18 cellular contexts compared by ENCODE assay signal in the genomic region with DNA sequence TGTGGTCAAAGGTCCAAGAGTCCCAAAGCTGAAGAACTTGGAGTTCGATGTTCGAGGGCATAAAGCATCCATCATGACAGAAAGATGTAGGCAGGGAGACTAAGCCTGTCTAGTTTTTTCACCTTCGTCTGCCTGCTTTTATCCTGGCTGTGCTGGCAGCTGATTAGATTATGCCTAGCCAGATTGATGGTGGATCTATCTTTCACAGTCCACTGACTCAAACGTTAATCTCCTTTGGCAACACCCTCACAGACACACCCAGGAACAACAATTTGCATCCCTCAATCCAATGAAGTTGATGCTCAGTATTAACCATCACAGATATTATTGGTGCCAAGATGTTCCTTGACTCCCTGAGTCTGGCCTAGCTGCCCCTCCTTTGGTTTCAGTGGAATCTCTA.
"Had no signal": no experiment of that assay in that cellular context is flagged by ENCODE, and none has a peak within 500 bp of the region (broad histone marks: within the 10 kb centered on the region; RNA-seq: fewer than 3 reads in every experiment).

No MANE protein-coding gene starts in this region.

- H3K4me1 ChIP-seq: gastrocnemius medialis, upper lobe of left lung had no signal

- H3K4me3 ChIP-seq: cardiac muscle cell, gastrocnemius medialis, left lung, thoracic aorta, upper lobe of left lung had no signal

- DNase-seq: activated CD4-positive, alpha-beta T cell treated with anti-CD3 and anti-CD28 coated beads, Interleukin-2, amount 10 ng/mL, durations not matched to agents 7 days and 5 days; activated CD8-positive, alpha-beta memory T cell treated with anti-CD3 and anti-CD28 coated beads, Interleukin-2, amount 50 U/mL, for 48 hours; activated CD8-positive, alpha-beta T cell treated with anti-CD3 and anti-CD28 coated beads, Interleukin-2, amount 10 ng/mL, durations not matched to agents 7 days and 5 days; activated effector memory CD4-positive, alpha-beta T cell treated with anti-CD3 and anti-CD28 coated beads, Interleukin-2, amount 50 U/mL, for 16 hours; activated naive CD4-positive, alpha-beta T cell treated with anti-CD3 and anti-CD28 coated beads, Interleukin-2, amount 50 U/mL, for 16 hours; activated T-cell treated with anti-CD3 and anti-CD28 coated beads, Interleukin-2, amount 50 U/mL, for 48 hours; gastrocnemius medialis; head of caudate nucleus; left lung; nephron progenitor cell; nucleus accumbens; stimulated activated naive B cell treated with anti-CD40 and anti-IgM and Interleukin-4, amounts not matched to agents 10 μg/mL and 1 μg/mL and 100 μg/mL, for 72 hours; T-helper 1 cell; T1000; upper lobe of left lung had no signal

- H3K27me3 ChIP-seq: cardiac muscle cell, gastrocnemius medialis, left lung, upper lobe of left lung had no signal

- H3K36me3 ChIP-seq: cardiac muscle cell, gastrocnemius medialis, left lung, thoracic aorta, upper lobe of left lung had no signal

- ATAC-seq: activated CD4-positive, CD25-positive, alpha-beta regulatory T cell treated with anti-CD3 and anti-CD28 coated beads, Interleukin-2, amount 50 U/mL, for 24 hours; activated CD8-positive, alpha-beta T cell treated with anti-CD3 and anti-CD28 coated beads, Interleukin-2, amount 10 ng/mL, durations not matched to agents 7 days and 5 days; gastrocnemius medialis; left lung had no signal

- H3K9me3 ChIP-seq: gastrocnemius medialis, thoracic aorta had no signal

- H3K27ac ChIP-seq: cardiac muscle cell, gastrocnemius medialis, left lung, thoracic aorta, upper lobe of left lung had no signal
